In the genomic region with DNA sequence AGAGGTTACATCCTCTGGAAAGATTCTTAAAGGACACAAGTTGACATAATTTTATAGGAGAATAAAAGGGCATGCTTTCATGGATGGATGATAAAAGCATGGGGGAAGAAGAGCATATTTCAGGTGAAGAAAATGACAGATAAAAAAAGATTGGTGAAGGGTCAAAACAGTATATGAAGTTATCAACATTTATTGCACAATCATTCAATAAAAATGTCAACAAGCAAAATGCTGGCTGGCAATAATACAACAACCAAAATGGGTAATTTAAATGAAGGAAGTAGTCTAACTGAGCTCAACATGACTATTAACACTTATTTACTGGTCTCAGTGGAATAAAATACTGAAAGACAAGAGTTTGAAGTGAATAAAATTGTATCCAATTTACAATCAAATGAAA, we compare ENCODE assay signal across 8 cellular contexts.
"Had no signal": no experiment of that assay in that cellular context is flagged by ENCODE, and none has a peak within 500 bp of the region (broad histone marks: within the 10 kb centered on the region; RNA-seq: fewer than 3 reads in every experiment).

No MANE protein-coding gene starts in this region.

- H3K27ac Mint-ChIP-seq: GM23338, HFFc6, IgD-negative memory B cell had no signal

- H3K4me1 ChIP-seq: HAP-1 had no signal

- H3K36me3 ChIP-seq: HAP-1 had no signal

- H3K36me3 Mint-ChIP-seq: IgD-negative memory B cell had no signal

- H3K4me2 ChIP-seq: GM23338 had no signal

- DNase-seq: H7, HFFc6, KG1 had no signal

- H3K9me3 ChIP-seq: HAP-1 had no signal

- H3K4me3 Mint-ChIP-seq: GM23338, HFFc6, IgD-negative memory B cell had no signal

- H3K4me1 Mint-ChIP-seq: GM23338, IgD-negative memory B cell had no signal

- H3K4me3 ChIP-seq: GM23338, HAP-1 had no signal

- ATAC-seq: GM23338, HCT116 had no signal

- H3K27ac ChIP-seq: HL-60 had no signal

- H2AFZ ChIP-seq: GM23338 had no signal

- H3K27me3 Mint-ChIP-seq: IgD-negative memory B cell had no signal
